ENCODE assay signal across 23 cellular contexts in genomic region chr4:123524958-123525628, GRCh38.
DNase-seq lines count a peak whose midpoint lies in the region; ATAC-seq, FAIRE-seq and TF ChIP-seq lines count a peak whose summit lies in the region.
"Had no signal": no experiment of that assay in that cellular context is flagged by ENCODE, and none has a peak within 500 bp of the region (broad histone marks: within the 10 kb centered on the region; RNA-seq: fewer than 3 reads in every experiment).

No MANE protein-coding gene starts in this region.

- no peaks in the 10 kb centered on the region for H3K27me3 Mint-ChIP-seq in nephron (ENCODE audit: low read depth)
- H3K27me3 Mint-ChIP-seq: activated CD8-positive, alpha-beta T cell treated with anti-CD3 and anti-CD28 coated beads for 36 hours; central memory CD8-positive, alpha-beta T cell had no signal

- H3K9me3 ChIP-seq in Loucy (ENCODE audit: insufficient read depth, low read depth, low read length) = no peaks in the 10 kb centered on the region
- H3K9me3 ChIP-seq: gastroesophageal sphincter, thoracic aorta had no signal

- H3K4me3 ChIP-seq in Loucy (ENCODE audit: low read length, poor library complexity, severe bottlenecking) = no peak overlapping the region
- H3K4me3 ChIP-seq: gastroesophageal sphincter, thoracic aorta had no signal

- TF ChIP-seq CTCF in Loucy (conservative IDR thresholded peaks at IDR 0.05; ENCODE audit: low read length) (no peak), nephron (IDR thresholded peaks at IDR 0.05; ENCODE audit: unreplicated experiment in 3 of 3) (no peak)

- no peaks in the 10 kb centered on the region for H3K36me3 ChIP-seq in Loucy (ENCODE audit: insufficient read depth, low read length)
- H3K36me3 ChIP-seq: gastroesophageal sphincter, thoracic aorta had no signal

- no peak overlapping the region for H3K9ac ChIP-seq in Loucy (ENCODE audit: low read depth, low read length, poor library complexity, severe bottlenecking)
- H3K9ac ChIP-seq: parathyroid adenoma had no signal

- H3K27me3 ChIP-seq in Loucy (ENCODE audit: insufficient read depth, low read length, poor library complexity, severe bottlenecking) = no peaks in the 10 kb centered on the region
- H3K27me3 ChIP-seq: gastroesophageal sphincter had no signal

- no peak overlapping the region for H3K4me3 Mint-ChIP-seq in nephron
- H3K4me3 Mint-ChIP-seq: activated CD8-positive, alpha-beta T cell treated with anti-CD3 and anti-CD28 coated beads for 36 hours; CD4-positive, alpha-beta memory T cell; central memory CD8-positive, alpha-beta T cell; mesothelial cell of epicardium; natural killer cell; stimulated activated effector memory CD8-positive, alpha-beta T cell treated with anti-CD3 and anti-CD28 coated beads, Interleukin-12 subunit alpha, Interleukin-12 subunit beta, amount 100 ng/mL, for 72 hours had no signal

- no peaks in the 10 kb centered on the region for H4K20me1 ChIP-seq in Loucy (ENCODE audit: insufficient read depth, low read length, poor library complexity, severe bottlenecking)

- no peaks in the 10 kb centered on the region for H3K36me3 Mint-ChIP-seq in nephron (ENCODE audit: low read depth)
- H3K36me3 Mint-ChIP-seq: CD4-positive, alpha-beta memory T cell; mesothelial cell of epicardium; natural killer cell; stimulated activated effector memory CD8-positive, alpha-beta T cell treated with anti-CD3 and anti-CD28 coated beads, Interleukin-12 subunit alpha, Interleukin-12 subunit beta, amount 100 ng/mL, for 72 hours had no signal

- peak overlapping the region in 2 of 3 experiments; percentile 18 to 45 for H3K27ac Mint-ChIP-seq in nephron
- H3K27ac Mint-ChIP-seq: activated CD8-positive, alpha-beta T cell treated with anti-CD3 and anti-CD28 coated beads for 36 hours; CD4-positive, alpha-beta memory T cell; mesothelial cell of epicardium; natural killer cell; stimulated activated effector memory CD8-positive, alpha-beta T cell treated with anti-CD3 and anti-CD28 coated beads, Interleukin-12 subunit alpha, Interleukin-12 subunit beta, amount 100 ng/mL, for 72 hours had no signal

- FAIRE-seq in GM12892 (lab: Jason Lieb, UNC) = no peak

- H3K4me1 Mint-ChIP-seq in nephron = peaks cover 24% of the 10 kb centered on the region
- H3K4me1 Mint-ChIP-seq: CD4-positive, alpha-beta memory T cell; central memory CD8-positive, alpha-beta T cell; natural killer cell had no signal

- no peak for TF ChIP-seq POLR2A in GM12892 (IDR thresholded peaks at IDR 0.05; ENCODE audit: low read depth, low read length)

- H3K4me2 ChIP-seq in Loucy (ENCODE audit: low read depth, low read length, poor library complexity, severe bottlenecking) = no peak overlapping the region

- no peaks in the 10 kb centered on the region for H3K9me3 Mint-ChIP-seq in nephron
- H3K9me3 Mint-ChIP-seq: activated CD8-positive, alpha-beta T cell treated with anti-CD3 and anti-CD28 coated beads for 36 hours; central memory CD8-positive, alpha-beta T cell; mesothelial cell of epicardium; natural killer cell; stimulated activated effector memory CD8-positive, alpha-beta T cell treated with anti-CD3 and anti-CD28 coated beads, Interleukin-12 subunit alpha, Interleukin-12 subunit beta, amount 100 ng/mL, for 72 hours had no signal

- peaks cover 8% of the 10 kb centered on the region for H3K4me1 ChIP-seq in Loucy (ENCODE audit: insufficient read depth, low read length, poor library complexity, severe bottlenecking)
- H3K4me1 ChIP-seq: parathyroid adenoma had no signal

- ATAC-seq in HG02870 (IDR thresholded peaks at IDR 0.05; ENCODE audit: unreplicated experiment) = no peak
- ATAC-seq: activated CD8-positive, alpha-beta T cell treated with anti-CD3 and anti-CD28 coated beads for 36 hours; gastroesophageal sphincter; natural killer cell; stimulated activated effector memory CD8-positive, alpha-beta T cell treated with anti-CD3 and anti-CD28 coated beads, Interleukin-12 subunit alpha, Interleukin-12 subunit beta, amount 100 ng/mL, for 72 hours had no signal

- no peaks in the 10 kb centered on the region for H3F3A ChIP-seq in Loucy (ENCODE audit: low read depth)

- H3K79me2 ChIP-seq in Loucy (ENCODE audit: insufficient read depth, low read length) = no peaks in the 10 kb centered on the region
- H3K79me2 ChIP-seq: parathyroid adenoma had no signal

- no peaks in the 10 kb centered on the region for H3K9me2 ChIP-seq in Loucy (replicated peaks; ENCODE audit: low read depth, low read length)

- H2AFZ ChIP-seq in Loucy (ENCODE audit: low read length) = 0 out of 2 replicates have a peak overlapping the region, but pooled peaks have one; percentile 16
- H2AFZ ChIP-seq: parathyroid adenoma had no signal

- DNase-seq in DMS153 (lab: John Stamatoyannopoulos, UW) (peak; percentile 44), cerebellar cortex (ENCODE audit: low spot score) (peak; percentile 61), HUDEP-2 (lab: John Stamatoyannopoulos, UW; ENCODE audit: unreplicated experiment in 76 of 76) (no peak), GM12892 (ENCODE audit: insufficient read length) (no peak), 8988T (no peak)
- DNase-seq: activated CD4-positive, CD25-positive, alpha-beta regulatory T cell; activated CD8-positive, alpha-beta T cell treated with anti-CD3 and anti-CD28 coated beads for 36 hours; activated T-cell treated with anti-CD3 and anti-CD28 coated beads, Interleukin-2, amount 50 U/mL, for 1 hour; anterior cingulate cortex; CD4-positive, alpha-beta memory T cell; effector CD8-positive, alpha-beta T cell; natural killer cell; NCI-H2227 treated with DMSO at 0.1 percent for 48 hours; T-helper 9 cell had no signal

Comparison
In these comparisons a context has a peak if more than half of its experiments do, and no peak if none do; other contexts are left out.
1. DNase-seq: peak in DMS153 (single experiment) and cerebellar cortex (single experiment); none in HUDEP-2 (0 of 76), GM12892 (single experiment) and 8988T (single experiment).